ENCODE assay signal across 8 cellular contexts in the genomic region with DNA sequence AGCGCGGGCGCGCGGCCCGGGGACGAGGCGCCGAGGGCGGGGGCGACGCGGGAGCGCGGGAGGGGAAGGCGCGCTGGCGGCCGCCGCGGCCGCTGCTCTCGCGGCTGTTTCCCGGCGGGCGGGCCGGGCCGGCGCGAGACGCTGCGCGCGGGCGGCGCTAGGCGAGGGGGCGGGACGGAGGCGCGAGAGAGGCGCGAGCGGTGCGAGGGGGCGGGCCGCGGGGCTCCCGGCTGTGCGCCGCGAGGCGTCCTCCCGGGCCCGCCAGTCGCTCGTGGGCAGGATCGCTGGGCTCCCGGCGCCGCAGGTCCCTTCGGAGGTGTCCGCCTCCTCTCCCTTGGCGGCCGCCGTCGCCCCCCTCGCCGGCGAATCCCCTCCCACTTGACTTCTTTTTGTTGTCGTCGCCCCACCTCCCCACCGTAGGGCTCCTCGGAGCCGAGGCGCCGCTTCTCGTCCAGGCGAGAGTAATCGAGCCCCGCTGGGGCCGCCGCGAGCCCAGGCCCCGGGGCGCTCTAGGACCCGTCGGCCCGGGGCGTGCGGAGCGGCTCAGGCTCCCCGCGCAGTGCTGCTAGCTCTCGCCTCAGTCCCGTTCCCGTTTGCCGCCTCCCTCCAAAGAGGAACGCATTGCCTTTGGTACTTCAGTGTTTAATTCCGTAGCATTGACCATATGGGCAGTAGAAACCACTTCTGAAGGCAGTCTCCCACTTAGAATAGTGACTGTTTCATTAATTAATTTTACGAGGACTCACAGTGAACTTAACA.
DNase-seq lines count a peak whose midpoint lies in the region; ATAC-seq lines count a peak whose summit lies in the region.

A gene (minus strand): TSS at position 110 of the 759 bp plus-strand sequence. CDS start 330 bp downstream, outside the sequence.

- DNase-seq in AG08395 (ENCODE audit: low spot score) (peak; percentile 89), NCI-H2227 (lab: John Stamatoyannopoulos, UW; ENCODE audit: unreplicated experiment) (peak; percentile 98), caudate nucleus (lab: John Stamatoyannopoulos, UW) (peak in 60 of 61 donors; percentile 15 to 90 (median 77)), iris pigment epithelial cell (ENCODE audit: low read depth) (peak; percentile 92)
- peak; percentile 87 to 92 (median 88) for DNase-seq in activated CD4-positive, CD25-positive, alpha-beta regulatory T cell (lab: John Stamatoyannopoulos, UW)
- peak; percentile 81 for DNase-seq in stimulated activated CD4-positive, alpha-beta T cell treated with anti-CD3 and anti-CD28 coated beads, Interleukin-12 subunit alpha, Interleukin-12 subunit beta, amount 100 ng/mL, for 4 hours

- peak; percentile 81 for ATAC-seq in GM18907 (IDR thresholded peaks at IDR 0.05; ENCODE audit: unreplicated experiment)
- ATAC-seq in HG03139 (IDR thresholded peaks at IDR 0.05; ENCODE audit: unreplicated experiment): peak; percentile 61

- H3K27ac ChIP-seq in caudate nucleus (ENCODE audit: low read depth, low read length): peak within 1 kb of the TSS; percentile 95

Comparison
In these comparisons a context has a peak if more than half of its experiments do, and no peak if none do; other contexts are left out.
1. Peak in every context shown above with its lines: DNase-seq, ATAC-seq and H3K27ac ChIP-seq.